In genomic region chr4:58543465-58543864, GRCh38 we compare ENCODE assay signal across 9 cellular contexts.
"Had no signal": no experiment of that assay in that cellular context is flagged by ENCODE, and none has a peak within 500 bp of the region (broad histone marks: within the 10 kb centered on the region; RNA-seq: fewer than 3 reads in every experiment).

No MANE protein-coding gene starts in this region.

- H3K36me3 ChIP-seq: HAP-1 had no signal

- H3K9ac ChIP-seq: GM23248 had no signal

- H3K4me1 ChIP-seq: HAP-1 had no signal

- H3K27ac ChIP-seq: GM23248 had no signal

- H3K4me3 ChIP-seq: GM23248, GM23338, HAP-1 had no signal

- H3K9me3 ChIP-seq: HAP-1 had no signal

- DNase-seq: GM23248, GOT3, H7, H9, HCEC 1CT, HFFc6 had no signal

- H3K4me2 ChIP-seq: GM23338 had no signal

- H2AFZ ChIP-seq: GM23248, GM23338 had no signal

- ATAC-seq: GM23338, HCT116 had no signal
